In genomic region chr3:187146389-187146788, GRCh38 we compare ENCODE assay signal across 31 cellular contexts. TPM values are rescaled to one million over a fixed set of nuclear protein-coding genes. Genes with fewer than 3 reads are reported as not detected.
"Had no signal": no experiment of that assay in that cellular context is flagged by ENCODE, and none has a peak within 500 bp of the region (broad histone marks: within the 10 kb centered on the region; RNA-seq: fewer than 3 reads in every experiment).

No MANE protein-coding gene starts in this region.

- H3K27ac Mint-ChIP-seq: stimulated activated effector memory CD8-positive, alpha-beta T cell treated with anti-CD3 and anti-CD28 coated beads, Interleukin-12 subunit alpha, Interleukin-12 subunit beta, amount 100 ng/mL, for 72 hours; stimulated activated memory B cell treated with anti-CD40 and anti-IgM and Interleukin-4, amounts not matched to agents 10 μg/mL and 1 μg/mL and 100 μg/mL, for 72 hours; stimulated activated naive B cell treated with anti-CD40 and anti-IgM and Interleukin-4, amounts not matched to agents 10 μg/mL and 1 μg/mL and 100 μg/mL, for 72 hours; stimulated activated naive CD8-positive, alpha-beta T cell treated with anti-CD3 and anti-CD28 coated beads, Interleukin-15, Interleukin-2, amounts not matched to agents 100 ng/mL and 50 ng/mL, for 24 hours; type B pancreatic cell had no signal

- H3K4me3 ChIP-seq: stomach, suprapubic skin, testis, thoracic aorta, thyroid gland, tibial artery, tibial nerve, transverse colon, upper lobe of left lung, upper lobe of right lung, uterus, vagina had no signal

- H3K36me3 Mint-ChIP-seq: stimulated activated effector memory CD8-positive, alpha-beta T cell treated with anti-CD3 and anti-CD28 coated beads, Interleukin-12 subunit alpha, Interleukin-12 subunit beta, amount 100 ng/mL, for 72 hours had no signal

- H3K27me3 Mint-ChIP-seq: stimulated activated memory B cell treated with anti-CD40 and anti-IgM and Interleukin-4, amounts not matched to agents 10 μg/mL and 1 μg/mL and 100 μg/mL, for 72 hours; stimulated activated naive CD8-positive, alpha-beta T cell treated with anti-CD3 and anti-CD28 coated beads, Interleukin-15, amount 100 ng/mL, for 72 hours; stimulated activated naive CD8-positive, alpha-beta T cell treated with anti-CD3 and anti-CD28 coated beads, Interleukin-15, Interleukin-2, amounts not matched to agents 100 ng/mL and 50 ng/mL, for 24 hours had no signal

- H3K27ac ChIP-seq: stomach, suprapubic skin, testis, thoracic aorta, thyroid gland, tibial artery, tibial nerve, transverse colon, upper lobe of left lung, upper lobe of right lung, uterus, vagina had no signal

- H3K4me1 ChIP-seq: stomach, suprapubic skin, testis, thyroid gland, tibial artery, tibial nerve, transverse colon, upper lobe of left lung, upper lobe of right lung, uterus, vagina had no signal

- H3K4me3 Mint-ChIP-seq: stimulated activated effector memory CD8-positive, alpha-beta T cell treated with anti-CD3 and anti-CD28 coated beads, Interleukin-12 subunit alpha, Interleukin-12 subunit beta, amount 100 ng/mL, for 72 hours; stimulated activated memory B cell treated with anti-CD40 and anti-IgM and Interleukin-4, amounts not matched to agents 10 μg/mL and 1 μg/mL and 100 μg/mL, for 72 hours; stimulated activated naive B cell treated with anti-CD40 and anti-IgM and Interleukin-4, amounts not matched to agents 10 μg/mL and 1 μg/mL and 100 μg/mL, for 72 hours; stimulated activated naive CD8-positive, alpha-beta T cell treated with anti-CD3 and anti-CD28 coated beads, Interleukin-15, amount 100 ng/mL, for 72 hours; stimulated activated naive CD8-positive, alpha-beta T cell treated with anti-CD3 and anti-CD28 coated beads, Interleukin-15, Interleukin-2, amounts not matched to agents 100 ng/mL and 50 ng/mL, for 24 hours; type B pancreatic cell had no signal

- H3K36me3 ChIP-seq: stomach, suprapubic skin, thoracic aorta, thyroid gland, tibial artery, tibial nerve, transverse colon, upper lobe of left lung, upper lobe of right lung, uterus, vagina had no signal

- DNase-seq: stimulated activated CD4-positive, alpha-beta T cell treated with anti-CD3 and anti-CD28 coated beads, Interleukin-2, amount 100 ng/mL, for 48 hours; stimulated activated CD4-positive, alpha-beta T cell treated with anti-CD3 and anti-CD28 coated beads, Interleukin-4, amount 100 ng/mL, for 1 hour; stimulated activated CD4-positive, alpha-beta T cell treated with anti-CD3 and anti-CD28 coated beads, Interleukin-4, amount 100 ng/mL, for 24 hours; stimulated activated CD4-positive, alpha-beta T cell treated with anti-CD3 and anti-CD28 coated beads, Interleukin-4, amount 100 ng/mL, for 4 hours; stimulated activated CD8-positive, alpha-beta memory T cell treated with anti-CD3 and anti-CD28 coated beads, Interleukin-4, amount 100 ng/mL, for 48 hours; stimulated activated naive B cell treated with anti-CD40 and anti-IgM and Interleukin-4, amounts not matched to agents 10 μg/mL and 1 μg/mL and 100 μg/mL, for 72 hours; stimulated activated naive CD4-positive, alpha-beta T cell; stimulated activated naive CD4-positive, alpha-beta T cell treated with Interleukin-2 at 50 U/mL for 16 hours; stimulated activated naive CD8-positive, alpha-beta T cell treated with anti-CD3 and anti-CD28 coated beads, Interleukin-15, amount 100 ng/mL, for 72 hours; stimulated activated naive CD8-positive, alpha-beta T cell treated with anti-CD3 and anti-CD28 coated beads, Interleukin-15, Interleukin-2, amounts not matched to agents 100 U/mL and 50 U/mL, for 24 hours; stomach; substantia nigra; testis; thyroid gland; tibial artery; transverse colon; trophoblast cell; upper lobe of left lung; upper lobe of right lung; uterus had no signal

- ATAC-seq: stimulated activated effector memory CD8-positive, alpha-beta T cell treated with anti-CD3 and anti-CD28 coated beads, Interleukin-12 subunit alpha, Interleukin-12 subunit beta, amount 100 ng/mL, for 72 hours; stimulated activated memory B cell treated with anti-CD40 and anti-IgM and Interleukin-4, amounts not matched to agents 10 μg/mL and 1 μg/mL and 100 μg/mL, for 72 hours; stimulated activated naive B cell treated with anti-CD40 and anti-IgM and Interleukin-4, amounts not matched to agents 10 μg/mL and 1 μg/mL and 100 μg/mL, for 72 hours; stimulated activated naive CD8-positive, alpha-beta T cell treated with anti-CD3 and anti-CD28 coated beads, Interleukin-15, amount 100 ng/mL, for 72 hours; stimulated activated naive CD8-positive, alpha-beta T cell treated with anti-CD3 and anti-CD28 coated beads, Interleukin-15, Interleukin-2, amounts not matched to agents 100 U/mL and 50 U/mL, for 24 hours; upper lobe of right lung had no signal

- H3K9me3 ChIP-seq: suprapubic skin, testis, thoracic aorta, thyroid gland, tibial artery, tibial nerve, upper lobe of right lung, uterus, vagina had no signal

RNA-seq across cellular contexts. Expression of gene RTP1, which starts 50.9 kb away (rescaled TPM):
- total RNA-seq: stomach, subcutaneous adipose tissue, suprapubic skin, thyroid gland, tibial nerve, transverse colon, upper lobe of right lung, ureter, urinary bladder, uterus, vagina had no signal
